ENCODE assay signal across 8 cellular contexts in the genomic region with DNA sequence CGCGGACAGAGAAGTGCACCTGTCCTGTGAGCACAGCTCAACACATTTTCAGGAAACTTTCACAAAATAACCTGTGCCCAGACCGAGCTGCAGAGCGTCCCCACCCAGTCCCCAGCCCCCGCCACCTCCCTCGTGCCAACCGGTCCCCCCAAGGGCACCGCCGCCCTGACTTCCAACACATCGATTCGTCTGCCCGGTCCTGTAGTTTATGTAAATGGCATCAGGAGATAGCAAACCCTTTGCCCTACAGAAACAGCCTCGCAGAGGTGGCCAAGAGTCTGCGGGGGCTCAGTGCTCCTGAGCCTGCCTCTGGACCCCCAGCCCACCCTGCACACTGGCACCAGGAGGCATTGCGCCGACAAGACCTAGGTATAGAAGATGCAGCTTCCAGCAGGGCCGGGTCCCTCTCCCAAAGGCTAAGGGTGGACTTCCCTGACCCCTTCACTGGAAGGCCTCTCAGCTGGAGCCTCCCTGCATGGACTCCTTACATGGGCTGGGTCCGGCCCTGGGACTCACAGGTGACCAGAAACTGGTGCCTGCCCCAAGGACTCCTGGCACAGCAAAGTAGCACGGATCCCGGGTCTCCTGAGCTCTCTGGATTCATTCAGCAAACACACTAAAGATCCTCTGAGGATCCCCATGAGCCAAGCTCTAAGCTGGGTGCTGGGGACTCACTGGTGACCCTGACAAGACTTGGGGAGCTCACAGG. TPM values are rescaled to one million over a fixed set of nuclear protein-coding genes. Genes with fewer than 3 reads are reported as not detected.
DNase-seq lines count a peak whose midpoint lies in the region; ATAC-seq and TF ChIP-seq lines count a peak whose summit lies in the region.

No MANE protein-coding gene starts in this region.

- BruUV-seq in OCI-LY7 (replicated peaks; lab: Mats Ljungman, UMichigan) = no TSS peak

- H3K27ac Mint-ChIP-seq in CD4-positive, alpha-beta memory T cell = peak overlapping the region in 5 of 7 donors; percentile 75 to 92 (median 83)
- no peak overlapping the region for H3K27ac Mint-ChIP-seq in endothelial cell (ENCODE audit: unreplicated experiment)

- intact Hi-C loops in CD4-positive, alpha-beta memory T cell (cut with micrococcal nuclease) = no loop called here
- intact Hi-C loops in OCI-LY7 (cut with micrococcal nuclease; ENCODE audit: unreplicated experiment) = no loop called here

- no peak for ATAC-seq in GM21529 (IDR thresholded peaks at IDR 0.05; ENCODE audit: unreplicated experiment)

- TF ChIP-seq CTCF in OCI-LY7 (conservative IDR thresholded peaks at IDR 0.05; ENCODE audit: low read length) (no peak), endothelial cell (IDR thresholded peaks at IDR 0.05; ENCODE audit: unreplicated experiment) (no peak), osteoblast (IDR thresholded peaks at IDR 0.05; ENCODE audit: extremely low read depth, low read depth, low read length) (no peak)

- H3K79me2 ChIP-seq in OCI-LY7 (ENCODE audit: insufficient read depth, low read depth, low read length) (no peaks in the 10 kb centered on the region), osteoblast (ENCODE audit: insufficient read depth, low read length) (no peaks in the 10 kb centered on the region)

- POLR2A ChIA-PET in CD4-positive, alpha-beta memory T cell (lab: Charles Lee; ENCODE audit: partially characterized antibody) = interaction anchor here (1.6 to 2.0 kb wide), 2 partner anchors 56 to 82 kb away, joined by 5 to 9 read pairs; a partner anchor contains a TSS
- POLR2A ChIA-PET in OCI-LY7 (lab: Charles Lee) = no interaction called here

- no peaks in the 10 kb centered on the region for H3K9me2 ChIP-seq in OCI-LY7 (ENCODE audit: insufficient read depth, low read length)

- no peak overlapping the region for H3K27ac ChIP-seq in CD4-positive, alpha-beta memory T cell (ENCODE audit: low read depth, low read length)
- H3K27ac ChIP-seq in OCI-LY7 (ENCODE audit: low read depth, low read length, poor library complexity, severe bottlenecking) (no peak overlapping the region), osteoblast (ENCODE audit: low read depth, low read length) (no peak overlapping the region)

- H3K4me3 ChIP-seq in CD4-positive, alpha-beta memory T cell (ENCODE audit: low read length in 2 of 2) = peak overlapping the region; percentile 23 to 33
- H3K4me3 ChIP-seq in OCI-LY7 (ENCODE audit: low read depth, low read length, poor library complexity, severe bottlenecking) = no peak overlapping the region
- peak overlapping the region; percentile 79 for H3K4me3 ChIP-seq in osteoblast (ENCODE audit: insufficient read depth, low read length)

- H2AFZ ChIP-seq in OCI-LY7 (ENCODE audit: low read length) (no peak overlapping the region), osteoblast (ENCODE audit: low read length) (peak overlapping the region; percentile 76)

- H3K4me2 ChIP-seq in OCI-LY7 (ENCODE audit: low read length) (peak overlapping the region; percentile 51; the same call in 1 of the 2 replicates), osteoblast (ENCODE audit: insufficient read depth, low read length) (peak overlapping the region; percentile 92)

- no peaks in the 10 kb centered on the region for H3K27me3 ChIP-seq in CD4-positive, alpha-beta memory T cell (ENCODE audit: insufficient read depth, low read length)
- H3K27me3 ChIP-seq in osteoblast (ENCODE audit: insufficient read depth, low read length) = no peaks in the 10 kb centered on the region

- H3K36me3 ChIP-seq in CD4-positive, alpha-beta memory T cell (ENCODE audit: insufficient read depth, low read length) = no peaks in the 10 kb centered on the region
- no peaks in the 10 kb centered on the region for H3K36me3 ChIP-seq in OCI-LY7 (ENCODE audit: insufficient read depth, low read length)
- H3K36me3 ChIP-seq in osteoblast (ENCODE audit: insufficient read depth, low read length) = no peaks in the 10 kb centered on the region

- no peaks in the 10 kb centered on the region for H3K9me3 ChIP-seq in CD4-positive, alpha-beta memory T cell (ENCODE audit: control insufficient read depth in 1 of 2, low read length in 2 of 2)
- H3K9me3 ChIP-seq in OCI-LY7 (ENCODE audit: low read length) (no peaks in the 10 kb centered on the region), osteoblast (ENCODE audit: low read depth, low read length) (no peaks in the 10 kb centered on the region)

- peaks cover 13 to 28% (median 23%) of the 10 kb centered on the region in 4 donors for H3K4me1 Mint-ChIP-seq in CD4-positive, alpha-beta memory T cell
- H3K4me1 Mint-ChIP-seq in endothelial cell (ENCODE audit: unreplicated experiment) = peaks cover 3% of the 10 kb centered on the region

- H3K27me3 Mint-ChIP-seq in CD4-positive, alpha-beta memory T cell = no peaks in the 10 kb centered on the region
- peaks cover 25% of the 10 kb centered on the region for H3K27me3 Mint-ChIP-seq in endothelial cell (ENCODE audit: unreplicated experiment)

- peaks cover 13% of the 10 kb centered on the region for H3K4me1 ChIP-seq in CD4-positive, alpha-beta memory T cell (ENCODE audit: insufficient read depth, low read length)
- H3K4me1 ChIP-seq in OCI-LY7 (ENCODE audit: insufficient read depth, low read length, poor library complexity, severe bottlenecking) (no peaks in the 10 kb centered on the region), osteoblast (ENCODE audit: insufficient read depth, low read length) (peaks cover 35% of the 10 kb centered on the region)

- H3K9me3 Mint-ChIP-seq in CD4-positive, alpha-beta memory T cell = no peaks in the 10 kb centered on the region
- no peaks in the 10 kb centered on the region for H3K9me3 Mint-ChIP-seq in endothelial cell (ENCODE audit: unreplicated experiment)

- DNase-seq in CD4-positive, alpha-beta memory T cell = no peak
- DNase-seq in OCI-LY7 (ENCODE audit: low spot score) = no peak
- no peak for DNase-seq in endothelial cell (ENCODE audit: low spot score)
- peak; percentile 84 for DNase-seq in osteoblast (ENCODE audit: insufficient read length, low spot score, missing footprints)
- DNase-seq in NCI-H748 (lab: John Stamatoyannopoulos, UW; ENCODE audit: unreplicated experiment) = no peak
- no peak for DNase-seq in GM03348 (ENCODE audit: low spot score)
- DNase-seq in HuH-7.5 (ENCODE audit: low spot score) = no peak

- peak overlapping the region; percentile 56 to 90 (median 82) for H3K4me3 Mint-ChIP-seq in CD4-positive, alpha-beta memory T cell
- peak overlapping the region; percentile 69 for H3K4me3 Mint-ChIP-seq in endothelial cell (ENCODE audit: unreplicated experiment)

- CTCF ChIA-PET in CD4-positive, alpha-beta memory T cell (lab: Charles Lee; ENCODE audit: partially characterized antibody) = interaction anchor here (1.7 to 4.1 kb wide), 3 partner anchors 10 to 149 kb away, joined by 6 to 39 read pairs (median 6); no protein-coding TSS in a partner anchor
- CTCF ChIA-PET in OCI-LY7 (lab: Charles Lee; ENCODE audit: unreplicated experiment) = no interaction called here

- no peaks in the 10 kb centered on the region for H4K20me1 ChIP-seq in OCI-LY7 (ENCODE audit: insufficient read depth, low read length)
- no peaks in the 10 kb centered on the region for H4K20me1 ChIP-seq in osteoblast (ENCODE audit: insufficient read depth, low read length)

- no peaks in the 10 kb centered on the region for H3K36me3 Mint-ChIP-seq in CD4-positive, alpha-beta memory T cell
- H3K36me3 Mint-ChIP-seq in endothelial cell (ENCODE audit: low read depth, unreplicated experiment) = no peaks in the 10 kb centered on the region

RNA-seq across cellular contexts. Expression of a gene that starts 6.6 kb away (rescaled TPM):
- total RNA-seq in CD4-positive, alpha-beta memory T cell = 10 to 100 TPM; 10.4 to 11.8 TPM
- polyA plus RNA-seq in CD4-positive, alpha-beta memory T cell = 1 to 10 TPM; 1.7 to 2.0 TPM
- 0.67 and 1.6 TPM in 2 replicates for total RNA-seq in OCI-LY7 (2014; rRNA removed; shearing (Covaris generic))
- 1.7 and 2.4 TPM in 2 replicates for total RNA-seq in OCI-LY7 (2022)
- total RNA-seq in endothelial cell (ENCODE audit: unreplicated experiment) = 109 TPM
- total RNA-seq in osteoblast = 11.2 and 13.3 TPM in 2 replicates

RNA-seq across cellular contexts. Expression of a gene that starts 32.0 kb away (rescaled TPM):
- 100 to 1,000 TPM; 392 to 415 TPM for total RNA-seq in CD4-positive, alpha-beta memory T cell
- polyA plus RNA-seq in CD4-positive, alpha-beta memory T cell = 10 to 100 TPM; 28.9 to 60.7 TPM
- 1.7 and 2.8 TPM in 2 replicates for total RNA-seq in OCI-LY7 (2014; rRNA removed; shearing (Covaris generic))
- total RNA-seq in OCI-LY7 (2022) (0.65 and 1.7 TPM in 2 replicates), endothelial cell (ENCODE audit: unreplicated experiment) (104 TPM), osteoblast (3.3 and 5.0 TPM in 2 replicates)

RNA-seq across cellular contexts. Expression of a gene that starts 56.3 kb away (rescaled TPM):
- total RNA-seq in CD4-positive, alpha-beta memory T cell = 10 to 100 TPM; 59.9 to 60.9 TPM
- polyA plus RNA-seq in CD4-positive, alpha-beta memory T cell = 10 to 100 TPM; 12.7 to 32.6 TPM
- total RNA-seq in OCI-LY7 (2014; rRNA removed; shearing (Covaris generic)) = 30.7 and 39.1 TPM in 2 replicates
- total RNA-seq in OCI-LY7 (2022) (58.8 and 65.5 TPM in 2 replicates), endothelial cell (ENCODE audit: unreplicated experiment) (26.9 TPM), osteoblast (31.1 and 32.1 TPM in 2 replicates)

RNA-seq across cellular contexts. Expression of a gene that starts 57.1 kb away (rescaled TPM):
- not detected for total RNA-seq in CD4-positive, alpha-beta memory T cell
- polyA plus RNA-seq in CD4-positive, alpha-beta memory T cell = not detected
- total RNA-seq in OCI-LY7 (2014; rRNA removed; shearing (Covaris generic)) = not detected in 2 replicates
- total RNA-seq in OCI-LY7 (2022) (0.11 TPM in 1 of 2 replicates, not detected in the other), endothelial cell (ENCODE audit: unreplicated experiment) (not detected), osteoblast (under 0.01 and 0.29 TPM in 2 replicates)

Comparison
In these comparisons a context has a peak if more than half of its experiments do, and no peak if none do; other contexts are left out.
1. RNA of a gene that starts 32.0 kb away (total RNA-seq): 392 to 415 TPM in CD4-positive, alpha-beta memory T cell and 104 TPM in endothelial cell (single experiment); 3.3 to 5.0 TPM in osteoblast and 0.65 to 2.8 TPM in OCI-LY7; every median in the first group is over 10 times any median in the second.